Comparison of ENCODE assay signal across 9 cellular contexts in the genomic region with DNA sequence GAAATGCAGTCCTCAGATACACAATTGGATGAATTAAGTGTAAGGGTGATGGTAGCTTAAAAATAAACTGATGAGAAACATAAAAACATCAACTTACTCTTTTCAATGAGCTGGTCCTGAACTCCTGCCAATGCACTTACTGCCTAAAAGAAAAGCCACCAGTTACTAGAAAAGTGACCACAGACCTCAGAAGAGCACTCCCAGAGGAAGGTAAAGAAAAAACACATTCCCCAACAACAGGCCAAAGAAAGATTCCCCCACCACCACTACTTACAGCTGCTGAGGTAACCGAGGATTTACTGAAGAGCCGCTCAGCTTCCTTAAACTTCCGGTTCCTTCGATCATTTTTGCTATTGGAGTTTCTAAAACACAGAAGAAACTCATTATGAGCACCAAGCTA. TPM values are rescaled to one million over a fixed set of nuclear protein-coding genes. Genes with fewer than 3 reads are reported as not detected.
DNase-seq lines count a peak whose midpoint lies in the region; ATAC-seq and TF ChIP-seq lines count a peak whose summit lies in the region.
"Had no signal": no experiment of that assay in that cellular context is flagged by ENCODE, and none has a peak within 500 bp of the region (broad histone marks: within the 10 kb centered on the region; RNA-seq: fewer than 3 reads in every experiment).

No MANE protein-coding gene starts in this region.

- peaks cover 67% of the 10 kb centered on the region for H3K36me3 Mint-ChIP-seq in CD4-positive, alpha-beta T cell (ENCODE audit: low read depth)

- no peak overlapping the region for H3K27ac ChIP-seq in CD4-positive, alpha-beta T cell (ENCODE audit: low read depth, low read length)

- in situ Hi-C loops in SK-MEL-5 (cut with HindIII; ENCODE audit: low pct_unique_long_range_greater_than_20kb, low sequenced_read_pairs), result no loop called here

- H3K9me3 ChIP-seq in CD4-positive, alpha-beta T cell (ENCODE audit: control insufficient read depth, low read length), result no peaks in the 10 kb centered on the region

- TF ChIP-seq CTCF in CD4-positive, alpha-beta T cell (IDR thresholded peaks at IDR 0.05), result no peak

- CTCF ChIA-PET in CD4-positive, alpha-beta T cell (lab: Charles Lee), result interaction anchor here (0.6 to 3.0 kb wide), 2 partner anchors 11 to 22 kb away, joined by 3 to 10 read pairs; no protein-coding TSS in a partner anchor

- intact Hi-C loops in CD4-positive, alpha-beta T cell (cut with DNase I, micrococcal nuclease), result no loop called here

- no peaks in the 10 kb centered on the region for H3K27me3 Mint-ChIP-seq in CD4-positive, alpha-beta T cell

- DNase-seq in CD4-positive, alpha-beta T cell, result no peak
- DNase-seq in HCEC 1CT, result peak; percentile 43
- peak; percentile 47 for DNase-seq in SK-MEL-5 (ENCODE audit: low read depth, low spot score)
- DNase-seq in hepatic stellate cell (ENCODE audit: low spot score), result peak; percentile 37
- no peak for DNase-seq in NCI-H2029 treated with DMSO at 0.1 percent for 48 hours (lab: John Stamatoyannopoulos, UW)
- DNase-seq in NCI-H1048 (lab: John Stamatoyannopoulos, UW), result no peak
- no peak for DNase-seq in NOMO-1 treated with DMSO at 0.1 percent for 48 hours (lab: John Stamatoyannopoulos, UW; ENCODE audit: unreplicated experiment)
- DNase-seq: activated CD4-positive, alpha-beta T cell treated with anti-CD3 and anti-CD28 coated beads, Interleukin-2, amount 50 U/mL, for 1 hour had no signal

- POLR2A ChIA-PET in CD4-positive, alpha-beta T cell (lab: Charles Lee), result interaction anchor here (1.4 kb wide), 1 partner anchor 20 kb away, joined by 4 read pairs; no protein-coding TSS in a partner anchor

- no peaks in the 10 kb centered on the region for H3K9me3 Mint-ChIP-seq in CD4-positive, alpha-beta T cell

- H3K27me3 ChIP-seq in CD4-positive, alpha-beta T cell (ENCODE audit: control insufficient read depth, insufficient read depth, low read length), result no peaks in the 10 kb centered on the region

- ATAC-seq in CD4-positive, alpha-beta T cell (ENCODE audit: poor library complexity), result no peak
- ATAC-seq in HG02840 (IDR thresholded peaks at IDR 0.05; ENCODE audit: low FRiP score, unreplicated experiment), result no peak

- peak overlapping the region; percentile 68 for H3K4me3 Mint-ChIP-seq in CD4-positive, alpha-beta T cell

- peaks cover 41% of the 10 kb centered on the region for H3K4me1 Mint-ChIP-seq in CD4-positive, alpha-beta T cell (ENCODE audit: low read depth)

- no peak overlapping the region for H3K27ac Mint-ChIP-seq in CD4-positive, alpha-beta T cell

RNA-seq across cellular contexts. Expression of gene MEAF6, which starts 5.4 kb away (rescaled TPM):
- total RNA-seq in CD4-positive, alpha-beta T cell, result 10 to 100 TPM; 39.0 to 41.5 TPM
- 68.2 and 71.3 TPM in 2 replicates for total RNA-seq in SK-MEL-5 (2014; rRNA removed; shearing (Covaris generic))
- polyA plus RNA-seq in SK-MEL-5 (2015; cell fraction: cytosol; rRNA removed), result 65.4 and 72.3 TPM in 2 replicates
- 45.4 and 51.8 TPM in 2 replicates for polyA plus RNA-seq in SK-MEL-5 (2015; cell fraction: nucleus; rRNA removed)

RNA-seq across cellular contexts. Expression of gene ZC3H12A, which starts 34.8 kb away (rescaled TPM):
- total RNA-seq in CD4-positive, alpha-beta T cell, result 100 to 1,000 TPM; 164 to 165 TPM
- 1.5 and 3.4 TPM in 2 replicates for total RNA-seq in SK-MEL-5 (2014; rRNA removed; shearing (Covaris generic))
- polyA plus RNA-seq in SK-MEL-5 (2015; cell fraction: cytosol; rRNA removed), result 3.3 and 4.0 TPM in 2 replicates
- 9.5 and 11.5 TPM in 2 replicates for polyA plus RNA-seq in SK-MEL-5 (2015; cell fraction: nucleus; rRNA removed)

RNA-seq across cellular contexts. Expression of gene SNIP1, which starts 44.9 kb away (rescaled TPM):
- 10 to 100 TPM; 57.9 to 64.7 TPM for total RNA-seq in CD4-positive, alpha-beta T cell
- 7.4 and 7.7 TPM in 2 replicates for total RNA-seq in SK-MEL-5 (2014; rRNA removed; shearing (Covaris generic))
- polyA plus RNA-seq in SK-MEL-5 (2015; cell fraction: cytosol; rRNA removed), result 6.1 and 11.8 TPM in 2 replicates
- polyA plus RNA-seq in SK-MEL-5 (2015; cell fraction: nucleus; rRNA removed), result 10.3 and 12.5 TPM in 2 replicates

RNA-seq across cellular contexts. Expression of gene DNALI1, which starts 47.6 kb away (rescaled TPM):
- total RNA-seq in CD4-positive, alpha-beta T cell, result not detected
- total RNA-seq in SK-MEL-5 (2014; rRNA removed; shearing (Covaris generic)), result not detected in 2 replicates
- polyA plus RNA-seq in SK-MEL-5 (2015; cell fraction: cytosol; rRNA removed), result not detected in 2 replicates
- polyA plus RNA-seq in SK-MEL-5 (2015; cell fraction: nucleus; rRNA removed), result not detected in 2 replicates

Comparison
In these comparisons a context has a peak if more than half of its experiments do, and no peak if none do; other contexts are left out.
1. DNase-seq: peak in HCEC 1CT (single experiment), SK-MEL-5 (single experiment) and hepatic stellate cell (single experiment); none in CD4-positive, alpha-beta T cell (0 of 10), NCI-H2029 treated with DMSO at 0.1 percent for 48 hours (single experiment), NCI-H1048 (single experiment) and NOMO-1 treated with DMSO at 0.1 percent for 48 hours (single experiment).
2. RNA of gene ZC3H12A, which starts 34.8 kb away (total RNA-seq): 164 to 165 TPM in CD4-positive, alpha-beta T cell; 1.5 to 3.4 TPM in SK-MEL-5; every median in the first group is over 10 times any median in the second.